In genomic region chr18:44823782-44824181, GRCh38 we compare ENCODE assay signal across 13 cellular contexts.
DNase-seq lines count a peak whose midpoint lies in the region; ATAC-seq, FAIRE-seq and TF ChIP-seq lines count a peak whose summit lies in the region.
"Had no signal": no experiment of that assay in that cellular context is flagged by ENCODE, and none has a peak within 500 bp of the region (broad histone marks: within the 10 kb centered on the region; RNA-seq: fewer than 3 reads in every experiment).

No MANE protein-coding gene starts in this region.

- no peaks in the 10 kb centered on the region for H3K36me3 Mint-ChIP-seq in activated T-cell treated with anti-CD3 and anti-CD28 coated beads, Interleukin-2, amount 50 U/mL, for 72 hours (ENCODE audit: insufficient read depth in 2 of 2)
- H3K36me3 Mint-ChIP-seq: CD14-positive monocyte had no signal

- H3K27ac ChIP-seq in RWPE1 (no peak overlapping the region), transverse colon (peak overlapping the region in 3 of 4 donors; percentile 52 to 63 (median 62))
- H3K27ac ChIP-seq: neutrophil, SJSA1 had no signal

- peak overlapping the region in 1 of 2 donors; percentile 4 for H3K4me3 Mint-ChIP-seq in activated T-cell treated with anti-CD3 and anti-CD28 coated beads, Interleukin-2, amount 50 U/mL, for 72 hours
- H3K4me3 Mint-ChIP-seq: CD14-positive monocyte, type B pancreatic cell had no signal

- peaks cover 28% of the 10 kb centered on the region for H3K4me1 Mint-ChIP-seq in activated T-cell treated with anti-CD3 and anti-CD28 coated beads, Interleukin-2, amount 50 U/mL, for 72 hours (ENCODE audit: low read depth)

- CTCF ChIA-PET in RWPE1 (lab: Yijun Ruan, JAX), result no interaction called here

- intact Hi-C loops in transverse colon (cut with DNase I; ENCODE audit: low total_unique reads), result loop anchor here (5.0 kb wide), 1 partner anchor 551 kb away; no protein-coding TSS in a partner anchor

- peak; percentile 21 to 34 for DNase-seq in activated T-cell treated with anti-CD3 and anti-CD28 coated beads, Interleukin-2, amount 50 U/mL, for 72 hours
- DNase-seq in activated T-cell treated with anti-CD3 and anti-CD28 coated beads for 4 hours (no peak), RWPE1 (ENCODE audit: low spot score) (peak; percentile 43), fibroblast of the aortic adventitia (ENCODE audit: low read depth) (peak; percentile 82), transverse colon (no peak), RCC 7860 (ENCODE audit: low spot score) (no peak), NCI-H2196 (lab: John Stamatoyannopoulos, UW; ENCODE audit: unreplicated experiment) (no peak), NCI-H2171 (lab: John Stamatoyannopoulos, UW) (no peak)
- DNase-seq: NCI-H2107 had no signal

- H3K27me3 ChIP-seq in transverse colon, result no peaks in the 10 kb centered on the region
- H3K27me3 ChIP-seq: SJSA1 had no signal

- no peak for FAIRE-seq in RCC 7860 (lab: Jason Lieb, UNC)

- H3K4me3 ChIP-seq in fibroblast of the aortic adventitia (ENCODE audit: low read depth, low read length), result no peak overlapping the region
- no peak overlapping the region for H3K4me3 ChIP-seq in transverse colon
- H3K4me3 ChIP-seq: SJSA1 had no signal

- no peak for TF ChIP-seq CTCF in RWPE1 (conservative IDR thresholded peaks at IDR 0.05; ENCODE audit: low read depth)
- no peak for TF ChIP-seq CTCF in fibroblast of the aortic adventitia (IDR thresholded peaks at IDR 0.05; ENCODE audit: insufficient read depth, low read length)
- no peak for TF ChIP-seq CTCF in transverse colon (IDR thresholded peaks at IDR 0.05)

- peak; percentile 79 to 82 for ATAC-seq in activated T-cell treated with anti-CD3 and anti-CD28 coated beads, Interleukin-2, amount 50 U/mL, for 72 hours (replicated peaks in 1 of 2)

- no peak for TF ChIP-seq POLR2A in transverse colon (IDR thresholded peaks at IDR 0.05)

- H3K36me3 ChIP-seq in transverse colon, result no peaks in the 10 kb centered on the region
- H3K36me3 ChIP-seq: neutrophil, SJSA1 had no signal

- in situ Hi-C loops in transverse colon (cut with MboI; ENCODE audit: low pct_ligation_motif_present in 1 of 4, low pct_unique_long_range_greater_than_20kb in 1 of 4, low sequenced_read_pairs in 3 of 4), result loop anchor here in 1 of 4 donors (25.0 kb wide), 1 partner anchor 136 kb away; the partner anchor contains the start of gene SETBP1

- H3K27me3 Mint-ChIP-seq in activated T-cell treated with anti-CD3 and anti-CD28 coated beads, Interleukin-2, amount 50 U/mL, for 72 hours (ENCODE audit: low read depth), result peaks cover 32% of the 10 kb centered on the region
- H3K27me3 Mint-ChIP-seq: type B pancreatic cell had no signal

- no peak for TF ChIP-seq EP300 in transverse colon (IDR thresholded peaks at IDR 0.05; ENCODE audit: low read depth)

- POLR2A ChIA-PET in RWPE1 (lab: Yijun Ruan, JAX; ENCODE audit: low non-redundant PET), result no interaction called here

- H3K9me3 ChIP-seq in transverse colon, result no peaks in the 10 kb centered on the region
- H3K9me3 ChIP-seq: neutrophil, SJSA1 had no signal

- H3K27ac Mint-ChIP-seq in activated T-cell treated with anti-CD3 and anti-CD28 coated beads, Interleukin-2, amount 50 U/mL, for 72 hours, result no peak overlapping the region
- H3K27ac Mint-ChIP-seq: CD14-positive monocyte, type B pancreatic cell had no signal

- H3K9me3 Mint-ChIP-seq in activated T-cell treated with anti-CD3 and anti-CD28 coated beads, Interleukin-2, amount 50 U/mL, for 72 hours, result no peaks in the 10 kb centered on the region

- H3K4me1 ChIP-seq in transverse colon, result peaks cover 28 to 58% (median 34%) of the 10 kb centered on the region in 4 donors

Comparison
In these comparisons a context has a peak if more than half of its experiments do, and no peak if none do; other contexts are left out.
1. DNase-seq: peak in activated T-cell treated with anti-CD3 and anti-CD28 coated beads, Interleukin-2, amount 50 U/mL, for 72 hours (2 of 2), RWPE1 (single experiment) and fibroblast of the aortic adventitia (single experiment); none in activated T-cell treated with anti-CD3 and anti-CD28 coated beads for 4 hours (single experiment), transverse colon (single experiment), RCC 7860 (single experiment), NCI-H2196 (single experiment) and NCI-H2171 (single experiment).